23 cellular contexts compared by ENCODE assay signal in the genomic region with DNA sequence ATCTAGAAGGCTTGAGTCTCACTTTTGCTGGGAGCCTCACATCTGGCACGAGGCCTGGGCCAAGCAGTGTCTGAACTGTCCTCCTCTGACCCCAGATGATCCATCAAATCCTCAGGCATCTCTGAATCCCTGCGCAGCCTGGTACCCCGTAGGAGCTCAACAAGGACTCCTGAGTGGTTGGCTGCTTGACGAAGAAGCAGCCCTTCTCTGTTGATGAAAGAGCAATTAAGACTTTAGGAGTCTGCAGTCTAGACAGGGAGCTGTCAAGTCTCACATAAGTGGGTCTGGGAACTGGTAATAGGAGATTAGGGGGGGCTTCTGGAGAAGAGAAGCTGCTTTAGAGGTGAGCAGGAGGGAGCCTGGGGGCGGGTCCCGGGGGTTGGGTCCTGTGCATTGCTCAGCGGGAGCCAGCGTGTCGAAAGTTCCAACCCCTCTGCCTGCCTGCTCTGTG.
DNase-seq lines count a peak whose midpoint lies in the region; ATAC-seq and TF ChIP-seq lines count a peak whose summit lies in the region.
"Had no signal": no experiment of that assay in that cellular context is flagged by ENCODE, and none has a peak within 500 bp of the region (broad histone marks: within the 10 kb centered on the region; RNA-seq: fewer than 3 reads in every experiment).

No MANE protein-coding gene starts in this region.

- H3K79me2 ChIP-seq in smooth muscle cell (ENCODE audit: low read depth): no peaks in the 10 kb centered on the region

- H3K4me2 ChIP-seq in smooth muscle cell: peak overlapping the region; percentile 21

- H3K27ac ChIP-seq in WERI-Rb-1 (peak overlapping the region; percentile 86), smooth muscle cell (ENCODE audit: low read depth) (peak overlapping the region; percentile 2)
- H3K27ac ChIP-seq: 22Rv1, epithelial cell of prostate, neutrophil, stomach, transverse colon had no signal

- H3K4me3 ChIP-seq in WERI-Rb-1 (ENCODE audit: low read depth, low read length) (peak overlapping the region; percentile 14; the same call in 1 of the 2 replicates), smooth muscle cell (no peak overlapping the region)
- H3K4me3 ChIP-seq: stomach, transverse colon had no signal

- no peak for TF ChIP-seq CTCF in WERI-Rb-1 (IDR thresholded peaks at IDR 0.05; ENCODE audit: low read depth, low read length)
- no peak for TF ChIP-seq CTCF in smooth muscle cell (IDR thresholded peaks at IDR 0.05; ENCODE audit: borderline replicate concordance, insufficient read depth, poor library complexity, severe bottlenecking)

- H3K9me3 ChIP-seq in WERI-Rb-1 (ENCODE audit: severe bottlenecking) (no peaks in the 10 kb centered on the region), smooth muscle cell (replicated peaks; ENCODE audit: low read depth) (no peaks in the 10 kb centered on the region)
- H3K9me3 ChIP-seq: neutrophil, stomach, transverse colon had no signal

- H4K20me1 ChIP-seq in smooth muscle cell (ENCODE audit: low read depth): no peaks in the 10 kb centered on the region

- peaks cover 28% of the 10 kb centered on the region for H3K4me1 ChIP-seq in smooth muscle cell (ENCODE audit: low read depth)
- H3K4me1 ChIP-seq: transverse colon had no signal

- under 1% methylated on average over 9 of the region's 9 CpGs for WGBS in smooth muscle cell (ENCODE audit: low lambda C conversion rate)

- DNase-seq in DMS 273 (lab: John Stamatoyannopoulos, UW; ENCODE audit: unreplicated experiment) (peak; percentile 27), DMS 273 treated with DMSO at 0.1 percent for 48 hours (lab: John Stamatoyannopoulos, UW) (no peak), WERI-Rb-1 (peak; percentile 95), islet precursor cell (peak; percentile 97), smooth muscle cell (lab: John Stamatoyannopoulos, UW; ENCODE audit: unreplicated experiment) (no peak), pons (ENCODE audit: low spot score) (no peak)
- DNase-seq: activated CD8-positive, alpha-beta memory T cell treated with anti-CD3 and anti-CD28 coated beads, Interleukin-2, amount 50 U/mL, for 48 hours; activated gamma-delta T cell; AML-193; foreskin fibroblast; hippocampal formation; midbrain; PC-3; SIG-M5; small intestine; stimulated activated CD4-positive, alpha-beta T cell treated with anti-CD3 and anti-CD28 coated beads, Interleukin-4, amount 100 ng/mL, for 24 hours; stomach; transverse colon had no signal

- H3K27me3 ChIP-seq in WERI-Rb-1 (ENCODE audit: insufficient read depth, low read depth, severe bottlenecking) (no peaks in the 10 kb centered on the region), smooth muscle cell (ENCODE audit: low read depth) (no peaks in the 10 kb centered on the region)
- H3K27me3 ChIP-seq: neutrophil, stomach, transverse colon had no signal

- H3F3A ChIP-seq in smooth muscle cell (ENCODE audit: low read depth): no peaks in the 10 kb centered on the region

- ATAC-seq in GM18498 (IDR thresholded peaks at IDR 0.05; ENCODE audit: unreplicated experiment): no peak
- no peak for ATAC-seq in GM21360 (IDR thresholded peaks at IDR 0.05; ENCODE audit: unreplicated experiment)
- ATAC-seq: PC-3 had no signal

- no peak overlapping the region for H2AFZ ChIP-seq in smooth muscle cell (ENCODE audit: low read depth)

- no peaks in the 10 kb centered on the region for H3K36me3 ChIP-seq in WERI-Rb-1
- no peaks in the 10 kb centered on the region for H3K36me3 ChIP-seq in smooth muscle cell (ENCODE audit: low read depth)
- H3K36me3 ChIP-seq: neutrophil, stomach, transverse colon had no signal

- no peak overlapping the region for H3K9ac ChIP-seq in smooth muscle cell (ENCODE audit: low read depth)

Comparison
In these comparisons a context has a peak if more than half of its experiments do, and no peak if none do; other contexts are left out.
1. DNase-seq: peak in DMS 273 (single experiment), WERI-Rb-1 (single experiment) and islet precursor cell (single experiment); none in DMS 273 treated with DMSO at 0.1 percent for 48 hours (single experiment), smooth muscle cell (single experiment) and pons (single experiment).